ENCODE assay signal across 17 cellular contexts in genomic region chr16:15919331-15919730, GRCh38. TPM values are rescaled to one million over a fixed set of nuclear protein-coding genes. Genes with fewer than 3 reads are reported as not detected.
DNase-seq lines count a peak whose midpoint lies in the region; ATAC-seq, FAIRE-seq and TF ChIP-seq lines count a peak whose summit lies in the region.
"Had no signal": no experiment of that assay in that cellular context is flagged by ENCODE, and none has a peak within 500 bp of the region (broad histone marks: within the 10 kb centered on the region; RNA-seq: fewer than 3 reads in every experiment).

No MANE protein-coding gene starts in this region.

- H3K4me3 Mint-ChIP-seq in endothelial cell (ENCODE audit: unreplicated experiment) = no peak overlapping the region
- H3K4me3 Mint-ChIP-seq: CD4-positive, alpha-beta memory T cell had no signal

- no peak overlapping the region for H3K27ac Mint-ChIP-seq in endothelial cell (ENCODE audit: unreplicated experiment)
- H3K27ac Mint-ChIP-seq: H9 had no signal

- in situ Hi-C loops in IMR-90 (cut with MboI; ENCODE audit: low sequenced_read_pairs) = no loop called here

- H2BK5ac ChIP-seq in IMR-90 (ENCODE audit: low read depth, low read length, poor library complexity, severe bottlenecking) = no peak overlapping the region

- no peak overlapping the region for H2BK20ac ChIP-seq in IMR-90 (ENCODE audit: low read depth, low read length)

- H4K20me1 ChIP-seq in IMR-90 (ENCODE audit: insufficient read depth, low read length) = no peaks in the 10 kb centered on the region
- no peaks in the 10 kb centered on the region for H4K20me1 ChIP-seq in keratinocyte (ENCODE audit: control insufficient read depth, extremely low read depth, insufficient read depth, low read length)
- H4K20me1 ChIP-seq: BLaER1 had no signal

- no CpG with 5 or more reads among the region's 6 CpGs for WGBS in IMR-90 (ENCODE audit: extremely low coverage in 2 of 2, insufficient read length in 1 of 2), 2 experiments

- no peak overlapping the region for H3K23ac ChIP-seq in IMR-90 (ENCODE audit: low read depth, low read length)

- no peak overlapping the region for H3K56ac ChIP-seq in IMR-90 (ENCODE audit: extremely low read depth, insufficient read depth, low read length)

- H3K36me3 Mint-ChIP-seq in endothelial cell (ENCODE audit: low read depth, unreplicated experiment) = no peaks in the 10 kb centered on the region
- H3K36me3 Mint-ChIP-seq: CD4-positive, alpha-beta memory T cell had no signal

- H4K5ac ChIP-seq in IMR-90 (ENCODE audit: low read depth, low read length) = no peak overlapping the region

- H3K79me1 ChIP-seq in IMR-90 (ENCODE audit: low read depth in 1 of 2, low read length in 2 of 2) = no peaks in the 10 kb centered on the region

- H3K9me3 ChIP-seq in IMR-90 (ENCODE audit: control insufficient read depth, insufficient read depth, low read length) (no peaks in the 10 kb centered on the region), SJSA1 (replicated peaks) (no peaks in the 10 kb centered on the region), keratinocyte (ENCODE audit: control insufficient read depth, low read depth, low read length) (no peaks in the 10 kb centered on the region)

- H2BK120ac ChIP-seq in IMR-90 (ENCODE audit: low read depth, low read length) = peak overlapping the region; percentile 30; the same call in 1 of the 2 replicates

- ATAC-seq in IMR-90 (ENCODE audit: low read depth) (no peak), HG02973 (IDR thresholded peaks at IDR 0.05; ENCODE audit: unreplicated experiment) (no peak)

- TF ChIP-seq CTCF in IMR-90 (conservative IDR thresholded peaks at IDR 0.05; ENCODE audit: low read depth, low read length) (no peak), keratinocyte (optimal IDR thresholded peaks at IDR 0.05 in 1 of 3, IDR thresholded peaks at IDR 0.05 in 1 of 3, conservative IDR thresholded peaks at IDR 0.05 in 1 of 3; ENCODE audit: extremely low read depth in 1 of 3, insufficient read depth in 2 of 3, low read length in 3 of 3) (no peak), endothelial cell (IDR thresholded peaks at IDR 0.05; ENCODE audit: unreplicated experiment) (no peak)

- no TSS peak for BruUV-seq in IMR-90 (replicated peaks; lab: Mats Ljungman, UMichigan)

- no peaks in the 10 kb centered on the region for H3K9me3 Mint-ChIP-seq in endothelial cell (ENCODE audit: unreplicated experiment)
- H3K9me3 Mint-ChIP-seq: CD4-positive, alpha-beta memory T cell had no signal

- H3K18ac ChIP-seq in IMR-90 (ENCODE audit: low read depth, low read length) = peak overlapping the region; percentile 41; the same call in 1 of the 2 replicates

- H3K9ac ChIP-seq in IMR-90 (ENCODE audit: low read depth, low read length) (no peak overlapping the region), keratinocyte (ENCODE audit: control insufficient read depth, extremely low read depth, insufficient read depth, low read length) (no peak overlapping the region)
- H3K9ac ChIP-seq: BLaER1 had no signal

- no peaks in the 10 kb centered on the region for H3K27me3 ChIP-seq in IMR-90 (ENCODE audit: control insufficient read depth, insufficient read depth, low read length)
- no peaks in the 10 kb centered on the region for H3K27me3 ChIP-seq in SJSA1 (replicated peaks)
- H3K27me3 ChIP-seq in keratinocyte (ENCODE audit: control insufficient read depth, extremely low read depth, insufficient read depth, low read length) = no peaks in the 10 kb centered on the region
- H3K27me3 ChIP-seq: BLaER1 had no signal

- no peak overlapping the region for H3K4me2 ChIP-seq in IMR-90 (ENCODE audit: low read depth, low read length)
- H3K4me2 ChIP-seq in keratinocyte (ENCODE audit: control insufficient read depth, extremely low read depth, insufficient read depth, low read depth, low read length) = peak overlapping the region; percentile 67
- H3K4me2 ChIP-seq: BLaER1 had no signal

- H3K9me1 ChIP-seq in IMR-90 (ENCODE audit: insufficient read depth, low read length) (no peaks in the 10 kb centered on the region), keratinocyte (ENCODE audit: control insufficient read depth, extremely low read depth, insufficient read depth, low read length) (no peaks in the 10 kb centered on the region)

- CTCF ChIA-PET in IMR-90 (lab: Yijun Ruan, JAX) = no interaction called here

- H3K27me3 Mint-ChIP-seq in endothelial cell (ENCODE audit: unreplicated experiment) = no peaks in the 10 kb centered on the region

- no peak for TF ChIP-seq RAD21 in IMR-90 (IDR thresholded peaks at IDR 0.05; ENCODE audit: low read length)

- no peak overlapping the region for H2AK9ac ChIP-seq in IMR-90 (replicated peaks; ENCODE audit: low read depth, low read length, poor library complexity)

- H3K4me1 ChIP-seq in IMR-90 (ENCODE audit: control insufficient read depth, insufficient read depth, low read length) = peaks cover 2% of the 10 kb centered on the region
- H3K4me1 ChIP-seq in SJSA1 (replicated peaks) = peaks cover 17% of the 10 kb centered on the region
- H3K4me1 ChIP-seq in keratinocyte (ENCODE audit: control insufficient read depth, extremely low read depth, insufficient read depth, low read length) = peaks cover 15% of the 10 kb centered on the region

- H3K36me3 ChIP-seq in IMR-90 (ENCODE audit: control insufficient read depth, insufficient read depth, low read length) = no peaks in the 10 kb centered on the region
- no peaks in the 10 kb centered on the region for H3K36me3 ChIP-seq in SJSA1
- no peaks in the 10 kb centered on the region for H3K36me3 ChIP-seq in keratinocyte (ENCODE audit: control insufficient read depth in 2 of 2, extremely low read depth in 1 of 2, insufficient read depth in 2 of 2, low read length in 2 of 2)
- H3K36me3 ChIP-seq: BLaER1 had no signal

- H4K8ac ChIP-seq in IMR-90 (ENCODE audit: low read depth in 2 of 2, low read length in 2 of 2) = no peak overlapping the region

- no peak overlapping the region for H3K4ac ChIP-seq in IMR-90 (ENCODE audit: low read depth, low read length)

- no peak overlapping the region; the same call in 1 of the 2 replicates for H2AK5ac ChIP-seq in IMR-90 (ENCODE audit: low read depth, low read length)

- DNase-seq in EH (ENCODE audit: low read depth) (peak; percentile 35), IMR-90 (peak; percentile 29), SJSA1 (ENCODE audit: low read depth in 1 of 2, low spot score in 2 of 2) (no peak), keratinocyte (ENCODE audit: low read depth, low spot score) (no peak), NCI-H2227 (lab: John Stamatoyannopoulos, UW; ENCODE audit: unreplicated experiment) (no peak), endothelial cell (ENCODE audit: low spot score) (no peak)
- DNase-seq: CD4-positive, alpha-beta memory T cell; H9; NCI-H1105 treated with DMSO at 0.1 percent for 48 hours; NCI-H1694; NCI-H2227 treated with DMSO at 0.1 percent for 48 hours; NCI-H510A treated with DMSO at 0.1 percent for 48 hours; NCI-H774; OCI-M1 had no signal

- POLR2A ChIA-PET in IMR-90 (lab: Charles Lee; ENCODE audit: unreplicated experiment) = no interaction called here

- no peak overlapping the region; the same call in 1 of the 2 replicates for H4K91ac ChIP-seq in IMR-90 (ENCODE audit: insufficient read depth, low read depth, low read length)

- H3K27ac ChIP-seq in IMR-90 (ENCODE audit: insufficient read depth, low read length) (no peak overlapping the region), SJSA1 (peak overlapping the region; percentile 71; the same call in 1 of the 2 replicates), keratinocyte (ENCODE audit: control insufficient read depth, insufficient read depth, low read length) (peak overlapping the region; percentile 92)
- H3K27ac ChIP-seq: BLaER1 had no signal

- no peak overlapping the region for H3K4me3 ChIP-seq in IMR-90 (ENCODE audit: insufficient read depth, low read depth, low read length)
- no peak overlapping the region for H3K4me3 ChIP-seq in SJSA1
- H3K4me3 ChIP-seq in keratinocyte (ENCODE audit: control insufficient read depth in 2 of 3, extremely low read depth in 1 of 3, insufficient read depth in 2 of 3, low read depth in 1 of 3, low read length in 3 of 3) = no peak overlapping the region
- H3K4me3 ChIP-seq: BLaER1 had no signal

- dilution Hi-C loops in IMR-90 (cut with HindIII; ENCODE audit: low sequenced_read_pairs, unreplicated experiment) = no loop called here
- dilution Hi-C loops in keratinocyte (cut with MboI; ENCODE audit: extremely low pct_ligation_motif_present, low sequenced_read_pairs) = no loop called here

- H2AFZ ChIP-seq in IMR-90 (replicated peaks; ENCODE audit: low read length, poor library complexity) (no peak overlapping the region), keratinocyte (ENCODE audit: control insufficient read depth, low read length) (no peak overlapping the region)

- peaks cover 2% of the 10 kb centered on the region for H3K4me1 Mint-ChIP-seq in endothelial cell (ENCODE audit: unreplicated experiment)
- H3K4me1 Mint-ChIP-seq: CD4-positive, alpha-beta memory T cell; H9 had no signal

- intact Hi-C loops in IMR-90 (cut with micrococcal nuclease) = no loop called here

- TF ChIP-seq POLR2A in IMR-90 (IDR thresholded peaks at IDR 0.05; ENCODE audit: low read depth, low read length) = no peak

- no peak overlapping the region for H2BK15ac ChIP-seq in IMR-90 (ENCODE audit: low read depth, low read length)

- no peak for FAIRE-seq in keratinocyte (lab: Jason Lieb, UNC)
- FAIRE-seq: A204.1 had no signal

- no peaks in the 10 kb centered on the region for H3K79me2 ChIP-seq in keratinocyte (ENCODE audit: control insufficient read depth, insufficient read depth, low read length)

- H3K14ac ChIP-seq in IMR-90 (replicated peaks; ENCODE audit: low read depth, low read length) = no peak overlapping the region

RNA-seq across cellular contexts. Expression of gene ABCC1, which starts 30.1 kb away (rescaled TPM):
- total RNA-seq in IMR-90 (2012; rRNA removed) = 34.4 and 39.4 TPM in 2 replicates
- polyA plus RNA-seq in IMR-90 (2012; rRNA removed) = 61.8 and 66.0 TPM in 2 replicates
- 42.5 and 75.2 TPM in 2 replicates for polyA plus RNA-seq in IMR-90 (2012; cell fraction: cytosol; rRNA removed)
- 126 and 203 TPM in 2 replicates for polyA plus RNA-seq in IMR-90 (2012; cell fraction: nucleus; rRNA removed; ENCODE audit: low replicate concordance)
- total RNA-seq in SJSA1 (2014; rRNA removed; shearing (Covaris generic)) = 14.9 and 25.0 TPM in 2 replicates
- 19.4 to 30.4 TPM (median 21.6 TPM) in 3 replicates for polyA plus RNA-seq in keratinocyte
- polyA plus RNA-seq in keratinocyte (2011; ENCODE audit: low read depth) = 9.4 TPM
- polyA plus RNA-seq in keratinocyte (2011; cell fraction: cytosol; rRNA removed) = 13.4 and 14.6 TPM in 2 replicates
- 79.9 TPM in 2 replicates for polyA plus RNA-seq in keratinocyte (2011; cell fraction: nucleus; rRNA removed)
- polyA plus RNA-seq in keratinocyte (2012; ENCODE audit: low replicate concordance) = 24.8 and 43.8 TPM in 2 replicates
- 80.7 to 211 TPM (median 95.7 TPM) in 3 replicates for polyA minus RNA-seq in keratinocyte
- polyA minus RNA-seq in keratinocyte (2011; cell fraction: cytosol; rRNA and poly(A)+ RNA removed) = 32.2 TPM
- polyA minus RNA-seq in keratinocyte (2011; cell fraction: nucleus; rRNA and poly(A)+ RNA removed) = 163 and 213 TPM in 2 replicates
- total RNA-seq in endothelial cell (ENCODE audit: unreplicated experiment) = 21.8 TPM

RNA-seq across cellular contexts. Expression of gene CEP20, which starts 30.9 kb away (rescaled TPM):
- total RNA-seq in IMR-90 (2012; rRNA removed) (40.1 and 61.9 TPM in 2 replicates), endothelial cell (ENCODE audit: unreplicated experiment) (16.1 TPM)
- polyA plus RNA-seq in IMR-90 (2012; rRNA removed) (19.8 and 28.8 TPM in 2 replicates), keratinocyte (23.9 to 44.1 TPM (median 27.1 TPM) in 3 replicates)
- 4.6 and 6.5 TPM in 2 replicates for polyA plus RNA-seq in IMR-90 (2012; cell fraction: cytosol; rRNA removed)
- polyA plus RNA-seq in IMR-90 (2012; cell fraction: nucleus; rRNA removed; ENCODE audit: low replicate concordance) = 1.9 and 10.9 TPM in 2 replicates
- 142 and 150 TPM in 2 replicates for total RNA-seq in SJSA1 (2014; rRNA removed; shearing (Covaris generic))
- polyA plus RNA-seq in keratinocyte (2011; ENCODE audit: low read depth) = 24.4 TPM
- polyA plus RNA-seq in keratinocyte (2011; cell fraction: cytosol; rRNA removed) = 18.3 and 50.2 TPM in 2 replicates
- polyA plus RNA-seq in keratinocyte (2011; cell fraction: nucleus; rRNA removed) = 14.6 and 16.4 TPM in 2 replicates
- 24.3 and 29.9 TPM in 2 replicates for polyA plus RNA-seq in keratinocyte (2012; ENCODE audit: low replicate concordance)
- polyA minus RNA-seq in keratinocyte = 4.0 to 25.6 TPM (median 6.9 TPM) in 3 replicates
- 15.3 TPM for polyA minus RNA-seq in keratinocyte (2011; cell fraction: cytosol; rRNA and poly(A)+ RNA removed)
- 3.8 and 8.1 TPM in 2 replicates for polyA minus RNA-seq in keratinocyte (2011; cell fraction: nucleus; rRNA and poly(A)+ RNA removed)

Comparison
In these comparisons a context has a peak if more than half of its experiments do, and no peak if none do; other contexts are left out.
1. DNase-seq: peak in EH (single experiment) and IMR-90 (single experiment); none in SJSA1 (0 of 2), keratinocyte (single experiment), NCI-H2227 (single experiment) and endothelial cell (single experiment).